Comparison of ENCODE assay signal across 10 cellular contexts in the genomic region with DNA sequence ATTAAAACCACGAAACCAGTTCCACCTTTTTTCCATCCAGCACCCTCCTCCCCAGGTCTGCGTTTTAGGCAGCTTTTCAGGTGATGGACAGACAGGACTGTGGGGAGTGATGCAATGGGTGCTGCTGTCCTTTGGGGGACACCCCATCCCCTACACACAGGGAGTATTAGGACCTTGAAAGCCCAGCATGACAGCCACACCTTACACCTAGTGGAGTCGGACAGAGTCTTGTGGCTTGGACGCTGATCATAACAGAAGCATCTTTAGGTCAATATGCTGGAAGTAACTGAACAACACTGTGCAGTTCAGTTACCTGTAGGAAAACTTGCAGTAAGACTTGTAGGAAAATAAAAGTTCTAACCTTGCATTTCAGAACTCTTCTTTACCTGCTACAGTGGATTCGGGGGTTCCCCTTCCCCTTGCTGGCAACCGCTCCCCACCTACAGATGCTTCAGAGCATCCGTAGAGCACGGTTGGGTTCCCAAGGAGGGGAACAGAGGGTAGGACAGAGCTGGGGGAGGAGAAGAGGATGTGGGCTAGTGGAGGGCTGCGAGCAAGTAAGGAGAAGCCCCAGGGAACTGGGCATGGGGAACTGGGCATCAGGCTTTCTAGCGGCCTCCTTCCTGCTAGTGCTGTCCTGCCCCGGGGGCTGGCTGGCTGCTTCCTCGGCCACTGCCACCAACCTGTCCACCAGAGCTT. TPM values are rescaled to one million over a fixed set of nuclear protein-coding genes. Genes with fewer than 3 reads are reported as not detected.
DNase-seq lines count a peak whose midpoint lies in the region; ATAC-seq and TF ChIP-seq lines count a peak whose summit lies in the region.
"Had no signal": no experiment of that assay in that cellular context is flagged by ENCODE, and none has a peak within 500 bp of the region (broad histone marks: within the 10 kb centered on the region; RNA-seq: fewer than 3 reads in every experiment).

No MANE protein-coding gene starts in this region.

- peak; percentile 37 for DNase-seq in GM12865 (ENCODE audit: low read depth)
- peak; percentile 67 for DNase-seq in Karpas-422
- peak in 1 of 3 donors; percentile 56 for DNase-seq in mucosa of descending colon
- no peak for DNase-seq in posterior vena cava (ENCODE audit: low spot score)
- no peak for DNase-seq in NCI-H226
- DNase-seq in AML-193 (lab: John Stamatoyannopoulos, UW): no peak
- DNase-seq: activated naive CD8-positive, alpha-beta T cell treated with anti-CD3 and anti-CD28 coated beads, Interleukin-2, amount 10 ng/mL, durations not matched to agents 7 days and 5 days; NCI-H2171 had no signal

- peak overlapping the region; percentile 91 for H3K27ac ChIP-seq in Karpas-422 (ENCODE audit: low read length)

- H3K9me2 ChIP-seq in Karpas-422 (replicated peaks; ENCODE audit: insufficient read depth, low read length): no peaks in the 10 kb centered on the region

- intact Hi-C loops in mucosa of descending colon (cut with DNase I, micrococcal nuclease) (no loop called here), posterior vena cava (cut with DNase I) (no loop called here)

- peaks cover 89% of the 10 kb centered on the region for H3K79me2 ChIP-seq in Karpas-422 (ENCODE audit: low read length)

- no peak overlapping the region for H3K4me3 ChIP-seq in GM12865 (ENCODE audit: low read depth, low read length)
- peak overlapping the region; percentile 64 for H3K4me3 ChIP-seq in Karpas-422 (ENCODE audit: low read length)
- no peak overlapping the region for H3K4me3 ChIP-seq in mucosa of descending colon

- peaks cover 39% of the 10 kb centered on the region; the same call in 1 of the 2 replicates for H4K20me1 ChIP-seq in Karpas-422 (ENCODE audit: insufficient read depth, low read depth, low read length)

- H3K27me3 ChIP-seq in Karpas-422 (ENCODE audit: low read length): no peaks in the 10 kb centered on the region

- H3K9me3 ChIP-seq in Karpas-422 (ENCODE audit: low read length) (no peaks in the 10 kb centered on the region), mucosa of descending colon (no peaks in the 10 kb centered on the region)

- H3K9ac ChIP-seq in Karpas-422 (ENCODE audit: low read length): peak overlapping the region; percentile 57

- no peak for TF ChIP-seq CTCF in GM12865 (IDR thresholded peaks at IDR 0.05; ENCODE audit: insufficient read depth, low read depth, low read length, missing control alignments)
- no peak for TF ChIP-seq CTCF in mucosa of descending colon (IDR thresholded peaks at IDR 0.05)

- peak; percentile 49 for ATAC-seq in GM19372 (IDR thresholded peaks at IDR 0.05; ENCODE audit: low read depth, unreplicated experiment)
- ATAC-seq in mucosa of descending colon: peak; percentile 43
- ATAC-seq in GM21528 (IDR thresholded peaks at IDR 0.05; ENCODE audit: low FRiP score, unreplicated experiment): no peak

- H3K36me3 ChIP-seq in Karpas-422 (ENCODE audit: insufficient read depth, low read length): no peaks in the 10 kb centered on the region
- no peaks in the 10 kb centered on the region for H3K36me3 ChIP-seq in mucosa of descending colon (ENCODE audit: low read depth)

- H3K4me1 ChIP-seq in Karpas-422 (ENCODE audit: low read length): peaks cover 99% of the 10 kb centered on the region
- H3K4me1 ChIP-seq in mucosa of descending colon (ENCODE audit: low read depth): peaks cover 27% of the 10 kb centered on the region

- peak overlapping the region; percentile 78 for H3K4me2 ChIP-seq in Karpas-422 (ENCODE audit: low read depth, low read length, poor library complexity, severe bottlenecking)

- no peak overlapping the region for H2AFZ ChIP-seq in Karpas-422 (ENCODE audit: low read length)

RNA-seq across cellular contexts. Expression of a gene that starts 31.7 kb away (rescaled TPM):
- 69.0 and 92.4 TPM in 2 replicates for total RNA-seq in Karpas-422 (2014; rRNA removed; shearing (Covaris generic); ENCODE audit: low replicate concordance)
- total RNA-seq in mucosa of descending colon (10 to 100 TPM; 24.1 to 49.2 (median 29.1) TPM), posterior vena cava (10 to 100 TPM; 23.0 to 27.9 TPM)

Comparison
In these comparisons a context has a peak if more than half of its experiments do, and no peak if none do; other contexts are left out.
1. DNase-seq: peak in GM12865 (single experiment) and Karpas-422 (single experiment); none in posterior vena cava (single experiment), NCI-H226 (single experiment) and AML-193 (0 of 2).